27 cellular contexts compared by ENCODE assay signal in genomic region chr6:87757792-87758191, GRCh38. TPM values are rescaled to one million over a fixed set of nuclear protein-coding genes. Genes with fewer than 3 reads are reported as not detected.
DNase-seq lines count a peak whose midpoint lies in the region; ATAC-seq and TF ChIP-seq lines count a peak whose summit lies in the region.
"Had no signal": no experiment of that assay in that cellular context is flagged by ENCODE, and none has a peak within 500 bp of the region (broad histone marks: within the 10 kb centered on the region; RNA-seq: fewer than 3 reads in every experiment).

No MANE protein-coding gene starts in this region.

- no peak overlapping the region for H3K27ac Mint-ChIP-seq in natural killer cell treated with Interleukin-12 subunit alpha and Interleukin-12 subunit beta and Interleukin-15 and Interleukin-18, amount 100 ng/mL, for 72 hours
- no peak overlapping the region for H3K27ac Mint-ChIP-seq in natural killer cell
- H3K27ac Mint-ChIP-seq in activated B cell treated with CpG ODN at 0.5 μM for 24 hours, result peak overlapping the region; percentile 53
- H3K27ac Mint-ChIP-seq in nephron progenitor cell, result peak overlapping the region; percentile 79
- H3K27ac Mint-ChIP-seq: CD8-positive, alpha-beta T cell had no signal

- TF ChIP-seq CTCF in natural killer cell (IDR thresholded peaks at IDR 0.05), result no peak
- no peak for TF ChIP-seq CTCF in activated B cell treated with CpG ODN at 0.5 μM for 24 hours (IDR thresholded peaks at IDR 0.05)
- TF ChIP-seq CTCF in nephron progenitor cell (IDR thresholded peaks at IDR 0.05), result no peak

- CTCF ChIA-PET in activated B cell treated with CpG ODN at 0.5 μM for 24 hours (lab: Charles Lee), result interaction anchor here (1.3 kb wide), 1 partner anchor 55 kb away, joined by 4 read pairs; the partner anchor contains the start of gene AKIRIN2

- H3K4me1 Mint-ChIP-seq in natural killer cell treated with Interleukin-12 subunit alpha and Interleukin-12 subunit beta and Interleukin-15 and Interleukin-18, amount 100 ng/mL, for 72 hours (ENCODE audit: low read depth in 2 of 2), result peaks cover 11 to 18% of the 10 kb centered on the region in 2 donors
- peaks cover 4 to 5% of the 10 kb centered on the region in 2 donors for H3K4me1 Mint-ChIP-seq in natural killer cell
- H3K4me1 Mint-ChIP-seq in activated B cell treated with CpG ODN at 0.5 μM for 24 hours, result peaks cover 42% of the 10 kb centered on the region
- peaks cover 15% of the 10 kb centered on the region for H3K4me1 Mint-ChIP-seq in nephron progenitor cell

- ATAC-seq in natural killer cell treated with Interleukin-12 subunit alpha and Interleukin-12 subunit beta and Interleukin-15 and Interleukin-18, amount 100 ng/mL, for 72 hours, result no peak
- ATAC-seq in natural killer cell (no peak), activated B cell treated with CpG ODN at 0.5 μM for 24 hours (ENCODE audit: low read depth) (no peak), GM21528 (IDR thresholded peaks at IDR 0.05; ENCODE audit: low FRiP score, unreplicated experiment) (no peak), GM18517 (IDR thresholded peaks at IDR 0.05; ENCODE audit: unreplicated experiment) (no peak)
- ATAC-seq: CD8-positive, alpha-beta T cell; HCT116 had no signal

- no peak for DNase-seq in natural killer cell treated with Interleukin-12 subunit alpha and Interleukin-12 subunit beta and Interleukin-15 and Interleukin-18, amount 100 ng/mL, for 72 hours (ENCODE audit: low spot score)
- DNase-seq in natural killer cell (no peak), activated B cell treated with CpG ODN at 0.5 μM for 24 hours (no peak), nephron progenitor cell (no peak), NOMO-1 treated with dmso at 0.1 percent for 144 hours (lab: John Stamatoyannopoulos, UW; ENCODE audit: unreplicated experiment) (no peak), NK-92 (lab: John Stamatoyannopoulos, UW; ENCODE audit: unreplicated experiment) (no peak)
- DNase-seq: 8988T; ACHN; Caco-2; CD8-positive, alpha-beta T cell; EL; GDM1; Kasumi-1; NCI-H1092 treated with DMSO at 0.1 percent for 48 hours; NCI-H1436; NCI-H187; NCI-H2081 treated with DMSO at 0.1 percent for 48 hours; NCI-H2171; NCI-H226; NCI-H510A; NCI-H69; PC-9; Right ventricle myocardium superior; RPMI8226 had no signal

- H3K9me3 Mint-ChIP-seq in natural killer cell treated with Interleukin-12 subunit alpha and Interleukin-12 subunit beta and Interleukin-15 and Interleukin-18, amount 100 ng/mL, for 72 hours, result no peaks in the 10 kb centered on the region
- no peaks in the 10 kb centered on the region for H3K9me3 Mint-ChIP-seq in natural killer cell
- H3K9me3 Mint-ChIP-seq in activated B cell treated with CpG ODN at 0.5 μM for 24 hours, result peaks cover 8% of the 10 kb centered on the region
- peaks cover 6% of the 10 kb centered on the region for H3K9me3 Mint-ChIP-seq in nephron progenitor cell
- H3K9me3 Mint-ChIP-seq: CD8-positive, alpha-beta T cell had no signal

- peaks cover 0 to 2% of the 10 kb centered on the region in 2 donors for H3K27me3 Mint-ChIP-seq in natural killer cell treated with Interleukin-12 subunit alpha and Interleukin-12 subunit beta and Interleukin-15 and Interleukin-18, amount 100 ng/mL, for 72 hours
- peaks cover 0 to 7% of the 10 kb centered on the region in 2 donors for H3K27me3 Mint-ChIP-seq in natural killer cell (ENCODE audit: low read depth in 2 of 2)
- H3K27me3 Mint-ChIP-seq in activated B cell treated with CpG ODN at 0.5 μM for 24 hours, result no peaks in the 10 kb centered on the region
- peaks cover 13% of the 10 kb centered on the region for H3K27me3 Mint-ChIP-seq in nephron progenitor cell (ENCODE audit: low read depth, poor library complexity)

- H3K4me3 Mint-ChIP-seq in natural killer cell treated with Interleukin-12 subunit alpha and Interleukin-12 subunit beta and Interleukin-15 and Interleukin-18, amount 100 ng/mL, for 72 hours, result peak overlapping the region; percentile 52
- H3K4me3 Mint-ChIP-seq in natural killer cell, result no peak overlapping the region
- no peak overlapping the region for H3K4me3 Mint-ChIP-seq in activated B cell treated with CpG ODN at 0.5 μM for 24 hours
- no peak overlapping the region for H3K4me3 Mint-ChIP-seq in nephron progenitor cell
- H3K4me3 Mint-ChIP-seq: CD8-positive, alpha-beta T cell had no signal

- POLR2A ChIA-PET in activated B cell treated with CpG ODN at 0.5 μM for 24 hours (lab: Charles Lee), result interaction anchor here (0.6 to 2.3 kb wide), 7 partner anchors 10 to 363 kb away, joined by 5 to 62 read pairs (median 7); partner anchors contain the start of gene AKIRIN2

- intact Hi-C loops in natural killer cell (cut with micrococcal nuclease), result no loop called here
- intact Hi-C loops in activated B cell treated with CpG ODN at 0.5 μM for 24 hours (cut with micrococcal nuclease), result loop anchor here (1.0 to 5.0 kb wide), 8 partner anchors 15 to 1205 kb away; partner anchors contain the start of genes CNR1 and RNGTT

- H3K36me3 Mint-ChIP-seq in natural killer cell treated with Interleukin-12 subunit alpha and Interleukin-12 subunit beta and Interleukin-15 and Interleukin-18, amount 100 ng/mL, for 72 hours, result no peaks in the 10 kb centered on the region
- H3K36me3 Mint-ChIP-seq in natural killer cell (no peaks in the 10 kb centered on the region), activated B cell treated with CpG ODN at 0.5 μM for 24 hours (ENCODE audit: low read depth) (peaks cover 8% of the 10 kb centered on the region), nephron progenitor cell (ENCODE audit: low read depth) (no peaks in the 10 kb centered on the region)
- H3K36me3 Mint-ChIP-seq: CD8-positive, alpha-beta T cell had no signal

RNA-seq across cellular contexts. Expression of gene AKIRIN2, which starts 55.8 kb away (rescaled TPM):
- 100 to 1,000 TPM in 1 of 2 donors, 10 to 100 TPM in 1; 78.3 to 101 TPM for total RNA-seq in natural killer cell treated with Interleukin-12 subunit alpha and Interleukin-12 subunit beta and Interleukin-15 and Interleukin-18, amount 100 ng/mL, for 72 hours
- 100 to 1,000 TPM; 102 to 156 (median 108) TPM for total RNA-seq in natural killer cell
- 61.9 and 76.4 TPM in 2 replicates for total RNA-seq in activated B cell treated with CpG ODN at 0.5 μM for 24 hours

Comparison
In these comparisons a context has a peak if more than half of its experiments do, and no peak if none do; other contexts are left out.
1. H3K27ac Mint-ChIP-seq: peak in activated B cell treated with CpG ODN at 0.5 μM for 24 hours (single experiment) and nephron progenitor cell (single experiment); none in natural killer cell treated with Interleukin-12 subunit alpha and Interleukin-12 subunit beta and Interleukin-15 and Interleukin-18, amount 100 ng/mL, for 72 hours (0 of 2) and natural killer cell (0 of 2).